Comparison of ENCODE assay signal across 8 cellular contexts in genomic region chr18:76491436-76491800, GRCh38. TPM values are rescaled to one million over a fixed set of nuclear protein-coding genes. Genes with fewer than 3 reads are reported as not detected.
DNase-seq lines count a peak whose midpoint lies in the region; ATAC-seq and TF ChIP-seq lines count a peak whose summit lies in the region.

No MANE protein-coding gene starts in this region.

- intact Hi-C loops in activated CD4-positive, alpha-beta T cell treated with anti-CD3 and anti-CD28 coated beads for 36 hours (cut with DNase I, micrococcal nuclease): loop anchor here (5.0 to 10.0 kb wide), 7 partner anchors 117 to 1994 kb away; partner anchors contain the start of genes TSHZ1 (in 2 of the 2), CNDP2 (in 1 of the 2) and ZNF236 (in 1 of the 2)
- intact Hi-C loops in colonic mucosa (cut with DNase I): no loop called here

- POLR2A ChIA-PET in activated CD4-positive, alpha-beta T cell treated with anti-CD3 and anti-CD28 coated beads for 36 hours (lab: Charles Lee): no interaction called here

- CTCF ChIA-PET in activated CD4-positive, alpha-beta T cell treated with anti-CD3 and anti-CD28 coated beads for 36 hours (lab: Charles Lee): no interaction called here

- peak overlapping the region; percentile 74 for H3K27ac Mint-ChIP-seq in activated CD4-positive, alpha-beta T cell treated with anti-CD3 and anti-CD28 coated beads for 36 hours

- peaks cover 30% of the 10 kb centered on the region for H3K27me3 Mint-ChIP-seq in activated CD4-positive, alpha-beta T cell treated with anti-CD3 and anti-CD28 coated beads for 36 hours

- no peak for TF ChIP-seq CTCF in GM12864 (IDR thresholded peaks at IDR 0.05; ENCODE audit: low read depth, low read length, missing control alignments)
- TF ChIP-seq CTCF in colonic mucosa (IDR thresholded peaks at IDR 0.05): no peak

- ATAC-seq in activated CD4-positive, alpha-beta T cell treated with anti-CD3 and anti-CD28 coated beads for 36 hours: no peak
- ATAC-seq in left lobe of liver (peak; percentile 62), HG03521 (IDR thresholded peaks at IDR 0.05; ENCODE audit: unreplicated experiment) (no peak)

- H3K36me3 ChIP-seq in colonic mucosa: no peaks in the 10 kb centered on the region

- H3K4me3 Mint-ChIP-seq in activated CD4-positive, alpha-beta T cell treated with anti-CD3 and anti-CD28 coated beads for 36 hours: peak overlapping the region; percentile 87

- H3K36me3 Mint-ChIP-seq in activated CD4-positive, alpha-beta T cell treated with anti-CD3 and anti-CD28 coated beads for 36 hours (ENCODE audit: low read depth): no peaks in the 10 kb centered on the region

- peak overlapping the region; percentile 78 for H3K27ac ChIP-seq in colonic mucosa

- DNase-seq in GM12864 (ENCODE audit: low read depth): no peak
- peak; percentile 53 for DNase-seq in MV-4-11 (lab: John Stamatoyannopoulos, UW)
- peak; percentile 83 for DNase-seq in activated CD4-positive, alpha-beta T cell treated with anti-CD3 and anti-CD28 coated beads for 36 hours
- DNase-seq in colonic mucosa: peak; percentile 88
- peak; percentile 86 for DNase-seq in left lobe of liver (ENCODE audit: low spot score)
- DNase-seq in stimulated activated CD4-positive, alpha-beta T cell treated with anti-CD3 and anti-CD28 coated beads, Interleukin-4, amount 100 ng/mL, for 48 hours (ENCODE audit: low read depth in 2 of 2): peak; percentile 46 to 53
- no peak for DNase-seq in DMS114 treated with DMSO at 0.1 percent for 48 hours (lab: John Stamatoyannopoulos, UW; ENCODE audit: unreplicated experiment)

- H3K4me3 ChIP-seq in GM12864 (ENCODE audit: low read depth, low read length) (peak overlapping the region; percentile 64), colonic mucosa (peak overlapping the region; percentile 75)

- peaks cover 37% of the 10 kb centered on the region for H3K4me1 Mint-ChIP-seq in activated CD4-positive, alpha-beta T cell treated with anti-CD3 and anti-CD28 coated beads for 36 hours

- H3K9me3 Mint-ChIP-seq in activated CD4-positive, alpha-beta T cell treated with anti-CD3 and anti-CD28 coated beads for 36 hours (ENCODE audit: low read depth): no peaks in the 10 kb centered on the region

- no peaks in the 10 kb centered on the region for H3K9me3 ChIP-seq in colonic mucosa

- H3K27me3 ChIP-seq in colonic mucosa: no peaks in the 10 kb centered on the region

- H3K9ac ChIP-seq in colonic mucosa (ENCODE audit: low read depth in 2 of 2, low read length in 2 of 2): peak overlapping the region; percentile 76 to 98

- H3K4me1 ChIP-seq in colonic mucosa: no peaks in the 10 kb centered on the region

RNA-seq across cellular contexts. Expression of gene ZNF516, which starts 3.6 kb away (rescaled TPM):
- total RNA-seq in activated CD4-positive, alpha-beta T cell treated with anti-CD3 and anti-CD28 coated beads for 36 hours: 1 to 10 TPM; 6.8 to 9.9 TPM
- total RNA-seq in colonic mucosa (10 to 100 TPM; 15.2 to 21.3 TPM), left lobe of liver (16.2 TPM)

Comparison
In these comparisons a context has a peak if more than half of its experiments do, and no peak if none do; other contexts are left out.
1. DNase-seq: peak in MV-4-11 (single experiment), activated CD4-positive, alpha-beta T cell treated with anti-CD3 and anti-CD28 coated beads for 36 hours (single experiment), colonic mucosa (single experiment), left lobe of liver (single experiment) and stimulated activated CD4-positive, alpha-beta T cell treated with anti-CD3 and anti-CD28 coated beads, Interleukin-4, amount 100 ng/mL, for 48 hours (2 of 2); none in GM12864 (single experiment) and DMS114 treated with DMSO at 0.1 percent for 48 hours (single experiment).